Comparison of ENCODE assay signal across 10 cellular contexts in genomic region chr4:9999956-10000551, GRCh38. TPM values are rescaled to one million over a fixed set of nuclear protein-coding genes. Genes with fewer than 3 reads are reported as not detected.
DNase-seq lines count a peak whose midpoint lies in the region; ATAC-seq lines count a peak whose summit lies in the region.
"Had no signal": no experiment of that assay in that cellular context is flagged by ENCODE, and none has a peak within 500 bp of the region (broad histone marks: within the 10 kb centered on the region; RNA-seq: fewer than 3 reads in every experiment).

No MANE protein-coding gene starts in this region.

- ATAC-seq in GM18867 (IDR thresholded peaks at IDR 0.05; ENCODE audit: unreplicated experiment) (peak; percentile 60), HG02759 (IDR thresholded peaks at IDR 0.05; ENCODE audit: unreplicated experiment) (peak; percentile 44)

- peak; percentile 11 for DNase-seq in AG08395 (ENCODE audit: low spot score)
- peak; percentile 51 for DNase-seq in M059J (ENCODE audit: low read depth)
- no peak for DNase-seq in NCI-H345 (lab: John Stamatoyannopoulos, UW)
- DNase-seq in hepatic stellate cell (ENCODE audit: low spot score), result no peak
- DNase-seq in AML-193 (lab: John Stamatoyannopoulos, UW), result no peak
- DNase-seq in activated CD4-positive, alpha-beta T cell treated with anti-CD3 and anti-CD28 coated beads, Interleukin-2, amount 50 U/mL, for 4 hours, result no peak
- DNase-seq: NCI-H69; stimulated activated naive CD4-positive, alpha-beta T cell had no signal

RNA-seq across cellular contexts. Expression of gene SLC2A9, which starts 21.2 kb away (rescaled TPM):
- 0.25 TPM in 1 of 2 replicates, not detected in the other for total RNA-seq in M059J (2014; rRNA removed; shearing (Covaris generic))

Comparison
In these comparisons a context has a peak if more than half of its experiments do, and no peak if none do; other contexts are left out.
1. DNase-seq: peak in AG08395 (single experiment) and M059J (single experiment); none in NCI-H345 (single experiment), hepatic stellate cell (single experiment), AML-193 (0 of 2) and activated CD4-positive, alpha-beta T cell treated with anti-CD3 and anti-CD28 coated beads, Interleukin-2, amount 50 U/mL, for 4 hours (0 of 2).